13 cellular contexts compared by ENCODE assay signal in genomic region chr10:105328441-105328840, GRCh38.
DNase-seq lines count a peak whose midpoint lies in the region; ATAC-seq and TF ChIP-seq lines count a peak whose summit lies in the region.
"Had no signal": no experiment of that assay in that cellular context is flagged by ENCODE, and none has a peak within 500 bp of the region (broad histone marks: within the 10 kb centered on the region; RNA-seq: fewer than 3 reads in every experiment).

No MANE protein-coding gene starts in this region.

- ATAC-seq in HG02970 (IDR thresholded peaks at IDR 0.05; ENCODE audit: low FRiP score, unreplicated experiment), result no peak

- H3K4me3 ChIP-seq in astrocyte of the cerebellum (ENCODE audit: low read depth, low read length), result no peak overlapping the region
- H3K4me3 ChIP-seq: HAP-1 had no signal

- in situ Hi-C loops in astrocyte of the cerebellum (cut with HindIII; ENCODE audit: low sequenced_read_pairs), result no loop called here

- DNase-seq in EH (ENCODE audit: low read depth) (peak; percentile 10), NCI-H345 treated with DMSO at 0.1 percent for 48 hours (lab: John Stamatoyannopoulos, UW; ENCODE audit: unreplicated experiment) (peak; percentile 7), astrocyte of the cerebellum (ENCODE audit: low read depth) (peak; percentile 61), middle frontal gyrus (ENCODE audit: extremely low spot score, low spot score) (peak; percentile 20), T-helper 1 cell (no peak), hepatic stellate cell (ENCODE audit: low spot score) (no peak)
- DNase-seq: DMS53, NCI-H1092 treated with DMSO at 0.1 percent for 48 hours, NCI-H1694 treated with DMSO at 0.1 percent for 48 hours, NCI-H226, NCI-H82 had no signal

- TF ChIP-seq CTCF in astrocyte of the cerebellum (IDR thresholded peaks at IDR 0.05; ENCODE audit: low read depth, low read length, missing control alignments), result no peak

Comparison
In these comparisons a context has a peak if more than half of its experiments do, and no peak if none do; other contexts are left out.
1. DNase-seq: peak in EH (single experiment), NCI-H345 treated with DMSO at 0.1 percent for 48 hours (single experiment), astrocyte of the cerebellum (single experiment) and middle frontal gyrus (single experiment); none in T-helper 1 cell (0 of 5) and hepatic stellate cell (single experiment).